In genomic region chr22:50525991-50526848, GRCh38 we compare ENCODE assay signal across 8 cellular contexts.
A peak's percentile ranks its signal among the peaks of the same experiment; 100 is the strongest.
DNase-seq lines count a peak whose midpoint lies in the region; ATAC-seq lines count a peak whose summit lies in the region.

No MANE protein-coding gene starts in this region.

- H3K4me3 ChIP-seq in NT2/D1 (ENCODE audit: insufficient read length, low read depth), result peak overlapping the region; percentile 82
- peak overlapping the region; percentile 78 to 81 for H3K4me3 ChIP-seq in mucosa of rectum (ENCODE audit: low read length in 2 of 2)

- H3K36me3 ChIP-seq in NT2/D1 (ENCODE audit: insufficient read depth, insufficient read length, low read length) (peaks cover 35% of the 10 kb centered on the region), mucosa of rectum (ENCODE audit: control insufficient read depth in 2 of 2, insufficient read depth in 2 of 2, low read length in 2 of 2) (peaks cover 25 to 26% of the 10 kb centered on the region in 2 donors)

- H3K9ac ChIP-seq in NT2/D1 (ENCODE audit: insufficient read length, low read depth), result peak overlapping the region; percentile 91
- H3K9ac ChIP-seq in mucosa of rectum (ENCODE audit: low read depth in 1 of 2, low read length in 2 of 2), result peak overlapping the region; percentile 65 to 80

- H3K9me3 ChIP-seq in NT2/D1 (ENCODE audit: insufficient read depth, low read length), result no peaks in the 10 kb centered on the region
- H3K9me3 ChIP-seq in mucosa of rectum (ENCODE audit: control insufficient read depth in 2 of 2, low read length in 2 of 2), result no peaks in the 10 kb centered on the region

- peak overlapping the region; percentile 77 for H3K27ac ChIP-seq in epithelial cell of prostate
- peak overlapping the region; percentile 92 to 97 for H3K27ac ChIP-seq in mucosa of rectum (ENCODE audit: low read depth in 2 of 2, low read length in 2 of 2)

- H3K4me1 ChIP-seq in NT2/D1 (ENCODE audit: insufficient read depth, insufficient read length), result peaks cover 11% of the 10 kb centered on the region
- peaks cover 41 to 44% of the 10 kb centered on the region in 2 donors for H3K4me1 ChIP-seq in mucosa of rectum (ENCODE audit: control insufficient read depth in 2 of 2, insufficient read depth in 2 of 2, low read length in 2 of 2)

- DNase-seq in CD1c-positive myeloid dendritic cell (ENCODE audit: extremely low spot score) (peak; percentile 84), GM19238 (ENCODE audit: insufficient read length, low spot score) (peak; percentile 87), NT2/D1 (ENCODE audit: low read depth, low spot score) (no peak), activated T-cell treated with anti-CD3 and anti-CD28 coated beads for 24 hours (ENCODE audit: low read depth) (peak; percentile 80), epithelial cell of prostate (ENCODE audit: low read depth, low spot score) (no peak)
- peak; percentile 70 for DNase-seq in stimulated activated CD8-positive, alpha-beta memory T cell treated with anti-CD3 and anti-CD28 coated beads, Interleukin-7, amount 100 ng/mL, for 24 hours (ENCODE audit: low read depth)

- H3K27me3 ChIP-seq in NT2/D1 (ENCODE audit: insufficient read depth, insufficient read length) (no peaks in the 10 kb centered on the region), mucosa of rectum (ENCODE audit: control insufficient read depth in 2 of 2, insufficient read depth in 2 of 2, low read length in 2 of 2) (no peaks in the 10 kb centered on the region)

- peak; percentile 18 for ATAC-seq in HG03378 (IDR thresholded peaks at IDR 0.05; ENCODE audit: unreplicated experiment)

Comparison
In these comparisons a context has a peak if more than half of its experiments do, and no peak if none do; other contexts are left out.
1. DNase-seq: peak in CD1c-positive myeloid dendritic cell (single experiment), GM19238 (single experiment), activated T-cell treated with anti-CD3 and anti-CD28 coated beads for 24 hours (single experiment) and stimulated activated CD8-positive, alpha-beta memory T cell treated with anti-CD3 and anti-CD28 coated beads, Interleukin-7, amount 100 ng/mL, for 24 hours (single experiment); none in NT2/D1 (single experiment) and epithelial cell of prostate (single experiment).